ENCODE assay signal across 20 cellular contexts in the genomic region with DNA sequence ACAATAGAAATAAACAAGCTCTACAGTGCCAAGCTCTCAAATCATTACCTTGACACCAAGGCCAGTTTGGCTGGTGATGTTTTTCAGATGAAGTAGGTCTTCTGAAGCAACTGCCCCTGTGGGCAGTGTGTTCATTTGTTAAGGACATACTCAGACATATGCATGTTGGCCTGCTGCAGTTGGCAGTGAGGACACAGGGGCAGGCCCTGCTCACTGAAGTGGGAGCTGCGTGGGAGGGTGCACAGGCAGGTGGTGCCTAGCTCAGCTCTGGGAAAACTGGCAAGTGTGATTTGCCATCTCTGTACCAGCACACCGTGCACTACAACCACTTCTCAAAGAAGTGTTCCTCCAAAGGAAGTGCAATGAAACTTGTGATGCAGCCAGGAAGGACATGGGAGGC. TPM values are rescaled to one million over a fixed set of nuclear protein-coding genes. Genes with fewer than 3 reads are reported as not detected.
DNase-seq lines count a peak whose midpoint lies in the region; ATAC-seq and TF ChIP-seq lines count a peak whose summit lies in the region.
"Had no signal": no experiment of that assay in that cellular context is flagged by ENCODE, and none has a peak within 500 bp of the region (broad histone marks: within the 10 kb centered on the region; RNA-seq: fewer than 3 reads in every experiment).

No MANE protein-coding gene starts in this region.

- POLR2A ChIA-PET in RWPE1 (lab: Yijun Ruan, JAX; ENCODE audit: low non-redundant PET), result no interaction called here

- DNase-seq in RWPE1 (ENCODE audit: low spot score) (no peak), esophagus muscularis mucosa (ENCODE audit: extremely low spot score) (peak; percentile 53), renal cortical epithelial cell (ENCODE audit: low read depth) (peak; percentile 36), NCI-H1092 (lab: John Stamatoyannopoulos, UW) (no peak), left ventricle myocardium superior (no peak)
- DNase-seq: CD8-positive, alpha-beta memory T cell; DMS53; EL; KBM-7; NCI-H1436; NCI-H1930; NCI-H526 treated with DMSO at 0.1 percent for 48 hours; SHP77 had no signal

- no peak overlapping the region for H3K27ac ChIP-seq in BLaER1
- peak overlapping the region; percentile 90 for H3K27ac ChIP-seq in RWPE1
- H3K27ac ChIP-seq in esophagus muscularis mucosa (replicated peaks in 1 of 4), result no peak overlapping the region
- H3K27ac ChIP-seq: SK-N-MC had no signal

- no peak for TF ChIP-seq EP300 in esophagus muscularis mucosa (IDR thresholded peaks at IDR 0.05)

- WGBS in esophagus muscularis mucosa, result 83% methylated on average over 2 of the region's 2 CpGs

- TF ChIP-seq CTCF in RWPE1 (conservative IDR thresholded peaks at IDR 0.05; ENCODE audit: low read depth) (no peak), esophagus muscularis mucosa (IDR thresholded peaks at IDR 0.05) (no peak)

- CTCF ChIA-PET in RWPE1 (lab: Yijun Ruan, JAX), result no interaction called here

- H3K9me3 ChIP-seq in BLaER1 (peaks cover 10% of the 10 kb centered on the region; the same call in 1 of the 2 replicates), esophagus muscularis mucosa (no peaks in the 10 kb centered on the region)

- H3K36me3 ChIP-seq in BLaER1 (no peaks in the 10 kb centered on the region), esophagus muscularis mucosa (no peaks in the 10 kb centered on the region)

- no peak for TF ChIP-seq POLR2A in esophagus muscularis mucosa (IDR thresholded peaks at IDR 0.05; ENCODE audit: low read depth)

- ATAC-seq in HG03039 (IDR thresholded peaks at IDR 0.05; ENCODE audit: unreplicated experiment), result no peak
- ATAC-seq in HG03354 (IDR thresholded peaks at IDR 0.05; ENCODE audit: poor library complexity, severe bottlenecking, unreplicated experiment), result no peak
- no peak for ATAC-seq in left ventricle myocardium superior
- ATAC-seq: GM23338, HCT116, HepG2 had no signal

- H4K20me1 ChIP-seq in BLaER1, result no peaks in the 10 kb centered on the region

- no peak overlapping the region for H3K9ac ChIP-seq in BLaER1

- peak overlapping the region; percentile 48 for H3K4me2 ChIP-seq in BLaER1
- H3K4me2 ChIP-seq: GM23338 had no signal

- intact Hi-C loops in esophagus muscularis mucosa (cut with DNase I), result no loop called here
- intact Hi-C loops in left ventricle myocardium superior (cut with micrococcal nuclease), result no loop called here

- H3K4me3 ChIP-seq in BLaER1, result no peak overlapping the region
- no peak overlapping the region for H3K4me3 ChIP-seq in esophagus muscularis mucosa
- H3K4me3 ChIP-seq: GM23338, SK-N-MC had no signal

- peaks cover 38% of the 10 kb centered on the region for H3K4me1 ChIP-seq in BLaER1
- H3K4me1 ChIP-seq in esophagus muscularis mucosa, result peaks cover 0 to 13% (median 10%) of the 10 kb centered on the region in 4 donors

- H3K27me3 ChIP-seq in BLaER1 (no peaks in the 10 kb centered on the region), esophagus muscularis mucosa (no peaks in the 10 kb centered on the region)

RNA-seq across cellular contexts. Expression of a gene that starts 28.5 kb away (rescaled TPM):
- total RNA-seq in esophagus muscularis mucosa (10 to 100 TPM; 30.7 to 50.4 (median 45.8) TPM), renal cortical epithelial cell (15.6 and 30.2 TPM in 2 replicates), left ventricle myocardium superior (23.6 TPM)

Comparison
In these comparisons a context has a peak if more than half of its experiments do, and no peak if none do; other contexts are left out.
1. DNase-seq: peak in esophagus muscularis mucosa (single experiment) and renal cortical epithelial cell (single experiment); none in RWPE1 (single experiment), NCI-H1092 (single experiment) and left ventricle myocardium superior (single experiment).